In genomic region chr6:157075549-157076426, GRCh38 we compare ENCODE assay signal across 9 cellular contexts.
DNase-seq lines count a peak whose midpoint lies in the region; ATAC-seq and TF ChIP-seq lines count a peak whose summit lies in the region.
"Had no signal": no experiment of that assay in that cellular context is flagged by ENCODE, and none has a peak within 500 bp of the region (broad histone marks: within the 10 kb centered on the region; RNA-seq: fewer than 3 reads in every experiment).

No MANE protein-coding gene starts in this region.

- intact Hi-C loops in esophagus muscularis mucosa (cut with DNase I) = no loop called here
- intact Hi-C loops in stomach (cut with DNase I; ENCODE audit: low total_unique reads) = no loop called here

- H3K9me3 ChIP-seq in esophagus muscularis mucosa (no peaks in the 10 kb centered on the region), stomach (no peaks in the 10 kb centered on the region)
- H3K9me3 ChIP-seq: thyroid gland had no signal

- H3K27me3 ChIP-seq in esophagus muscularis mucosa (no peaks in the 10 kb centered on the region), stomach (no peaks in the 10 kb centered on the region)
- H3K27me3 ChIP-seq: thyroid gland had no signal

- peak; percentile 28 for DNase-seq in GM10266 (ENCODE audit: extremely low spot score)
- DNase-seq in coronary artery (ENCODE audit: low spot score) = no peak
- DNase-seq in esophagus muscularis mucosa (ENCODE audit: extremely low spot score) = no peak
- no peak for DNase-seq in stomach
- no peak for DNase-seq in hypothalamus (lab: John Stamatoyannopoulos, UW)
- DNase-seq in SIG-M5 treated with dmso at 0.1 percent for 504 hours (lab: John Stamatoyannopoulos, UW; ENCODE audit: unreplicated experiment) = no peak
- DNase-seq: thyroid gland had no signal

- no peak for TF ChIP-seq EP300 in esophagus muscularis mucosa (IDR thresholded peaks at IDR 0.05)
- TF ChIP-seq EP300 in stomach (IDR thresholded peaks at IDR 0.05) = no peak

- peaks cover 8 to 47% (median 27%) of the 10 kb centered on the region in 4 donors for H3K4me1 ChIP-seq in esophagus muscularis mucosa
- peaks cover 0 to 57% (median 28%) of the 10 kb centered on the region in 4 donors for H3K4me1 ChIP-seq in stomach

- H3K4me3 ChIP-seq in coronary artery = peak overlapping the region; percentile 4
- H3K4me3 ChIP-seq in esophagus muscularis mucosa = no peak overlapping the region
- H3K4me3 ChIP-seq in stomach = no peak overlapping the region
- H3K4me3 ChIP-seq: thyroid gland had no signal

- TF ChIP-seq POLR2A in esophagus muscularis mucosa (IDR thresholded peaks at IDR 0.05; ENCODE audit: low read depth) (no peak), stomach (IDR thresholded peaks at IDR 0.05) (no peak)

- ATAC-seq in GM21367 (IDR thresholded peaks at IDR 0.05; ENCODE audit: unreplicated experiment) (peak; percentile 83), HG03460 (IDR thresholded peaks at IDR 0.05; ENCODE audit: unreplicated experiment) (peak; percentile 78)

- H3K27ac ChIP-seq in coronary artery (peak overlapping the region in 1 of 2 donors; percentile 35), esophagus muscularis mucosa (replicated peaks in 1 of 4) (no peak overlapping the region), stomach (no peak overlapping the region)
- H3K27ac ChIP-seq: thyroid gland had no signal

- H3K36me3 ChIP-seq in esophagus muscularis mucosa (no peaks in the 10 kb centered on the region), stomach (no peaks in the 10 kb centered on the region)
- H3K36me3 ChIP-seq: thyroid gland had no signal

- 86% methylated on average over 8 of the region's 8 CpGs for WGBS in esophagus muscularis mucosa
- 84 to 90% (median 89%) methylated on average over 8 of the region's 8 CpGs for WGBS in stomach, 5 donors

- TF ChIP-seq CTCF in GM10266 (IDR thresholded peaks at IDR 0.05; ENCODE audit: control insufficient read depth, insufficient read depth, low read depth, missing control alignments) (no peak), coronary artery (IDR thresholded peaks at IDR 0.05) (no peak), esophagus muscularis mucosa (IDR thresholded peaks at IDR 0.05) (no peak), stomach (IDR thresholded peaks at IDR 0.05) (no peak)
